Comparison of ENCODE assay signal across 8 cellular contexts in the genomic region with DNA sequence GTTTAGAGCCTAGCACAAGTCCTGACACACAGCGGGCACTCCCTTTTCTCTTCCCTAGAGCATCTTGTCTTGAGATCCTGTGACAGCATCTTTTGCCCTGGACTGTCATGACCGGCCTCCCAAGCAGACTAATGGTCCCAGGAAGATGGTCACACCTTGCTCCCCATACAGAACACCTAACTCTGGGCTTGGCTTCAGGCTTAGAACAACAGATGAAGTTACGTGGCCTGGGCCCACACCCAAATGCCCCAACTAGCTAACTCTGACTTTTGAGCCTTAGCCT. TPM values are rescaled to one million over a fixed set of nuclear protein-coding genes. Genes with fewer than 3 reads are reported as not detected.
A peak's percentile ranks its signal among the peaks of the same experiment; 100 is the strongest.
DNase-seq lines count a peak whose midpoint lies in the region; ATAC-seq and TF ChIP-seq lines count a peak whose summit lies in the region.

No MANE protein-coding gene starts in this region.

- H2AFZ ChIP-seq in OCI-LY1 (ENCODE audit: low read length), result no peak overlapping the region

- ATAC-seq in CD4-positive, alpha-beta T cell (ENCODE audit: poor library complexity), result no peak

- H3K27me3 ChIP-seq in CD4-positive, alpha-beta T cell (ENCODE audit: control insufficient read depth, insufficient read depth, low read length), result no peaks in the 10 kb centered on the region
- no peaks in the 10 kb centered on the region for H3K27me3 ChIP-seq in OCI-LY1 (ENCODE audit: insufficient read depth, low read length)

- peaks cover 9% of the 10 kb centered on the region for H3K79me2 ChIP-seq in OCI-LY1 (ENCODE audit: insufficient read depth, low read length)

- intact Hi-C loops in CD4-positive, alpha-beta T cell (cut with DNase I, micrococcal nuclease), result loop anchor here (1.0 to 5.0 kb wide), 5 partner anchors 15 to 305 kb away; partner anchors contain the start of genes AMIGO3 (in 2 of the 2), INKA1 (in 1 of the 2) and MST1R (in 1 of the 2)

- DNase-seq in CD4-positive, alpha-beta T cell, result peak in 2 of 10 experiments; percentile 18 to 37
- peak; percentile 90 for DNase-seq in epithelial cell of esophagus (ENCODE audit: low read depth)
- no peak for DNase-seq in osteocyte (ENCODE audit: extremely low spot score, unreplicated experiment)
- DNase-seq in ureter (ENCODE audit: low spot score), result no peak
- no peak for DNase-seq in RKO (ENCODE audit: low spot score)
- DNase-seq in NCI-H2227 (lab: John Stamatoyannopoulos, UW; ENCODE audit: unreplicated experiment), result no peak
- DNase-seq in UCSD-AML1 (lab: John Stamatoyannopoulos, UW; ENCODE audit: unreplicated experiment), result no peak

- H3F3A ChIP-seq in OCI-LY1 (ENCODE audit: insufficient read depth, low read length), result no peaks in the 10 kb centered on the region

- H3K36me3 Mint-ChIP-seq in CD4-positive, alpha-beta T cell (ENCODE audit: low read depth), result peaks cover 29% of the 10 kb centered on the region
- peaks cover 4% of the 10 kb centered on the region for H3K36me3 Mint-ChIP-seq in osteocyte (ENCODE audit: unreplicated experiment)

- H3K27me3 Mint-ChIP-seq in CD4-positive, alpha-beta T cell, result no peaks in the 10 kb centered on the region
- H3K27me3 Mint-ChIP-seq in osteocyte (ENCODE audit: unreplicated experiment), result no peaks in the 10 kb centered on the region

- no peak for TF ChIP-seq CTCF in CD4-positive, alpha-beta T cell (IDR thresholded peaks at IDR 0.05)
- TF ChIP-seq CTCF in OCI-LY1 (IDR thresholded peaks at IDR 0.05; ENCODE audit: low read length) (no peak), epithelial cell of esophagus (IDR thresholded peaks at IDR 0.05; ENCODE audit: insufficient read depth, low read depth, low read length, missing control alignments) (no peak), osteocyte (IDR thresholded peaks at IDR 0.05) (no peak)

- peaks cover 3% of the 10 kb centered on the region; the same call in 1 of the 2 replicates for H3K36me3 ChIP-seq in OCI-LY1 (ENCODE audit: insufficient read depth, low read length)

- no peaks in the 10 kb centered on the region for H4K20me1 ChIP-seq in OCI-LY1 (ENCODE audit: insufficient read depth, low read length)

- peak overlapping the region; percentile 94 for H3K4me3 Mint-ChIP-seq in CD4-positive, alpha-beta T cell
- H3K4me3 Mint-ChIP-seq in osteocyte (ENCODE audit: unreplicated experiment), result peak overlapping the region; percentile 86

- CTCF ChIA-PET in CD4-positive, alpha-beta T cell (lab: Charles Lee), result interaction anchor here (0.5 to 1.4 kb wide), 4 partner anchors 15 to 169 kb away, joined by 3 to 4 read pairs (median 4); no protein-coding TSS in a partner anchor

- H3K4me3 ChIP-seq in OCI-LY1 (ENCODE audit: low read depth, low read length, poor library complexity, severe bottlenecking) (peak overlapping the region; percentile 78), epithelial cell of esophagus (ENCODE audit: low read length) (peak overlapping the region; percentile 90)

- peak overlapping the region; percentile 64; the same call in 1 of the 2 replicates for H3K9ac ChIP-seq in OCI-LY1 (ENCODE audit: low read length)

- peak overlapping the region; percentile 72 for H3K4me2 ChIP-seq in OCI-LY1 (ENCODE audit: low read length)

- peak overlapping the region; percentile 94 for H3K27ac ChIP-seq in CD4-positive, alpha-beta T cell (ENCODE audit: low read depth, low read length)
- no peak overlapping the region for H3K27ac ChIP-seq in OCI-LY1 (ENCODE audit: low read depth, low read length, poor library complexity, severe bottlenecking)

- H3K9me2 ChIP-seq in OCI-LY1 (ENCODE audit: low read depth, low read length), result no peaks in the 10 kb centered on the region

- H3K27ac Mint-ChIP-seq in CD4-positive, alpha-beta T cell, result peak overlapping the region; percentile 100
- H3K27ac Mint-ChIP-seq in osteocyte (ENCODE audit: unreplicated experiment), result peak overlapping the region; percentile 97

- H3K4me1 Mint-ChIP-seq in CD4-positive, alpha-beta T cell (ENCODE audit: low read depth), result peaks cover 34% of the 10 kb centered on the region
- peaks cover 26% of the 10 kb centered on the region for H3K4me1 Mint-ChIP-seq in osteocyte (ENCODE audit: unreplicated experiment)

- peaks cover 24% of the 10 kb centered on the region for H3K4me1 ChIP-seq in OCI-LY1 (ENCODE audit: insufficient read depth, low read length, severe bottlenecking)

- H3K9me3 Mint-ChIP-seq in CD4-positive, alpha-beta T cell, result no peaks in the 10 kb centered on the region
- H3K9me3 Mint-ChIP-seq in osteocyte (ENCODE audit: unreplicated experiment), result no peaks in the 10 kb centered on the region

- H3K9me3 ChIP-seq in CD4-positive, alpha-beta T cell (ENCODE audit: control insufficient read depth, low read length), result no peaks in the 10 kb centered on the region
- no peaks in the 10 kb centered on the region for H3K9me3 ChIP-seq in OCI-LY1 (ENCODE audit: low read length)

- POLR2A ChIA-PET in CD4-positive, alpha-beta T cell (lab: Charles Lee), result interaction anchor here (1.0 to 2.3 kb wide), 3 partner anchors 14 to 68 kb away, joined by 3 to 18 read pairs (median 4); partner anchors contain the start of gene AMIGO3

RNA-seq across cellular contexts. Expression of gene IP6K1, which starts 0.8 kb away (rescaled TPM):
- 10 to 100 TPM; 33.3 to 36.0 TPM for total RNA-seq in CD4-positive, alpha-beta T cell
- 60.1 and 66.9 TPM in 2 replicates for total RNA-seq in osteocyte
- 32.0 TPM for total RNA-seq in ureter

RNA-seq across cellular contexts. Expression of gene CDHR4, which starts 12.6 kb away (rescaled TPM):
- total RNA-seq in CD4-positive, alpha-beta T cell, result under 1 TPM in 1 of 2 experiments, not detected in 1; 0.17 TPM
- total RNA-seq in osteocyte, result not detected in 2 replicates
- 0.62 TPM for total RNA-seq in ureter

RNA-seq across cellular contexts. Expression of gene INKA1, which starts 15.9 kb away (rescaled TPM):
- under 1 TPM; 0.85 to 0.87 TPM for total RNA-seq in CD4-positive, alpha-beta T cell
- 5.1 and 5.2 TPM in 2 replicates for total RNA-seq in osteocyte
- 13.8 TPM for total RNA-seq in ureter

RNA-seq across cellular contexts. Expression of gene UBA7, which starts 26.6 kb away (rescaled TPM):
- total RNA-seq in CD4-positive, alpha-beta T cell, result 100 to 1,000 TPM; 208 to 213 TPM
- total RNA-seq in osteocyte, result 63.2 and 63.6 TPM in 2 replicates
- total RNA-seq in ureter, result 162 TPM
